Comparison of ENCODE assay signal across 9 cellular contexts in the genomic region with DNA sequence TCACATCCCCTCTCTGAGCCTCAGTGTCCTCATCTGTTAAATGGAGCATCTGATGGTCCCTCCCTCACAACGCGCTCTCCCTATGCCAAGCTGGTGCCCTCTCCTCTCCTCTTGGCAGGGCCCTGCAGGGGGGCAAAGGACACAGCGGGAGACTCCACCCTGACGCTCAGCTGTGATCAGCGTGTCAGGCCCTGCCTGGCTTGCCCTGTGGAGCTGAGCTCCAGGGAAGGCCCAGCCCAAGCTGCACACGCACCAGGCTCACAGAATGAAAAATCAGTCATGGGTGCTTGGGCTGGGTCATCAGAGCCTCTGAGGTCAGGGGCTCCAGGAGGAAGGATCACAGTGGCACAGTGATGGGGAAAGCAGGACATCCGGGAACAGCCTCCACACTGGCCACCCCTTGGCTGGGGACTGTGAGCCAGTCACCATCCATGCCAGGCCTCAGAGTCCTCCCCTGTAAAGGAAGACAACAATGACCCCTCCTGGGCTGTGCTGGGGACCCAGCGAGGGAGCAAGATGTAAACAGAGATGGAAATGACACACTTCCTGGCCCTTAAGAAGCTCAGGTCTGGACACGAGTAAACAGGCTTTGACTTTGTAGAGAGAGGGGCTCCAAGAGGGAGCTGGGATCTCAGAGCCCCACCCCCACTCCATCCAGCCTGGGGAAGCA. TPM values are rescaled to one million over a fixed set of nuclear protein-coding genes. Genes with fewer than 3 reads are reported as not detected.
DNase-seq lines count a peak whose midpoint lies in the region; ATAC-seq and TF ChIP-seq lines count a peak whose summit lies in the region.
"Had no signal": no experiment of that assay in that cellular context is flagged by ENCODE, and none has a peak within 500 bp of the region (broad histone marks: within the 10 kb centered on the region; RNA-seq: fewer than 3 reads in every experiment).

No MANE protein-coding gene starts in this region.

- H3K27ac ChIP-seq in angular gyrus (ENCODE audit: low read depth, low read length) (peak overlapping the region; percentile 64), right atrium auricular region (peak overlapping the region; percentile 78 to 82)

- CTCF ChIA-PET in GM10248 (lab: Yijun Ruan, JAX) = interaction anchor here (0.6 to 1.3 kb wide), 3 partner anchors 15 to 112 kb away, joined by 3 read pairs; no protein-coding TSS in a partner anchor

- POLR2A ChIA-PET in GM10248 (lab: Yijun Ruan, JAX) = no interaction called here

- H3K9me3 ChIP-seq in right atrium auricular region = peaks cover 0 to 9% of the 10 kb centered on the region in 2 donors

- ATAC-seq in sciatic nerve = peak; percentile 62
- ATAC-seq in HG03039 (IDR thresholded peaks at IDR 0.05; ENCODE audit: unreplicated experiment) = no peak

- H3K4me3 ChIP-seq in right atrium auricular region = no peak overlapping the region

- peak; percentile 13 for TF ChIP-seq CTCF in GM10248 (IDR thresholded peaks at IDR 0.05; ENCODE audit: control extremely low read depth, extremely low read depth, low read depth, missing control alignments)
- peak in 1 of 2 donors; percentile 36 for TF ChIP-seq CTCF in right atrium auricular region (IDR thresholded peaks at IDR 0.05)

- DNase-seq in GM10248 (ENCODE audit: extremely low spot score) (no peak), right atrium auricular region (ENCODE audit: low spot score) (no peak), sciatic nerve (ENCODE audit: low spot score) (no peak), NCI-H1930 (lab: John Stamatoyannopoulos, UW) (no peak), NCI-H146 (lab: John Stamatoyannopoulos, UW) (no peak), NCI-H1417 (lab: John Stamatoyannopoulos, UW) (no peak)
- DNase-seq: activated gamma-delta T cell had no signal

- H3K27me3 ChIP-seq in right atrium auricular region = no peaks in the 10 kb centered on the region

- intact Hi-C loops in sciatic nerve (cut with DNase I) = no loop called here

- H3K4me1 ChIP-seq in right atrium auricular region = peaks cover 0 to 33% of the 10 kb centered on the region in 2 donors

- H3K36me3 ChIP-seq in right atrium auricular region = no peaks in the 10 kb centered on the region

RNA-seq across cellular contexts. Expression of a gene that starts 36.6 kb away (rescaled TPM):
- total RNA-seq in right atrium auricular region (1,000 to 10,000 TPM in 1 of 2 donors, 100 to 1,000 TPM in 1; 440 to 1,190 TPM), sciatic nerve (1,341 TPM)

RNA-seq across cellular contexts. Expression of a gene that starts 38.0 kb away (rescaled TPM):
- total RNA-seq in right atrium auricular region (10 to 100 TPM; 21.9 to 22.0 TPM), sciatic nerve (24.2 TPM)
